Comparison of ENCODE assay signal across 8 cellular contexts in genomic region chr3:36907911-36908646, GRCh38. TPM values are rescaled to one million over a fixed set of nuclear protein-coding genes. Genes with fewer than 3 reads are reported as not detected.
A peak's percentile ranks its signal among the peaks of the same experiment; 100 is the strongest.
DNase-seq lines count a peak whose midpoint lies in the region; ATAC-seq and TF ChIP-seq lines count a peak whose summit lies in the region.

No MANE protein-coding gene starts in this region.

- peaks cover 61% of the 10 kb centered on the region for H3K4me1 Mint-ChIP-seq in activated CD8-positive, alpha-beta memory T cell treated with anti-CD3 and anti-CD28 coated beads, Interleukin-2, amount 10 ng/mL, durations not matched to agents 7 days and 5 days
- H3K4me1 Mint-ChIP-seq in endothelial cell (ENCODE audit: unreplicated experiment), result peaks cover 26% of the 10 kb centered on the region
- peaks cover 59 to 61% of the 10 kb centered on the region in 2 donors for H3K4me1 Mint-ChIP-seq in natural killer cell

- peak overlapping the region; percentile 72 for H3K27ac ChIP-seq in temporal lobe (ENCODE audit: low read depth, low read length)

- H3K27me3 Mint-ChIP-seq in activated CD8-positive, alpha-beta memory T cell treated with anti-CD3 and anti-CD28 coated beads, Interleukin-2, amount 10 ng/mL, durations not matched to agents 7 days and 5 days, result no peaks in the 10 kb centered on the region
- H3K27me3 Mint-ChIP-seq in endothelial cell (ENCODE audit: unreplicated experiment), result peaks cover 3% of the 10 kb centered on the region
- no peaks in the 10 kb centered on the region for H3K27me3 Mint-ChIP-seq in natural killer cell (ENCODE audit: low read depth in 2 of 2)

- TF ChIP-seq CTCF in endothelial cell (IDR thresholded peaks at IDR 0.05; ENCODE audit: unreplicated experiment) (no peak), natural killer cell (IDR thresholded peaks at IDR 0.05) (no peak)

- peak overlapping the region; percentile 94 for H3K27ac Mint-ChIP-seq in activated CD8-positive, alpha-beta memory T cell treated with anti-CD3 and anti-CD28 coated beads, Interleukin-2, amount 10 ng/mL, durations not matched to agents 7 days and 5 days
- peak overlapping the region; percentile 76 for H3K27ac Mint-ChIP-seq in endothelial cell (ENCODE audit: unreplicated experiment)
- peak overlapping the region; percentile 94 to 97 for H3K27ac Mint-ChIP-seq in natural killer cell

- DNase-seq in 8988T, result peak; percentile 58
- DNase-seq in NCI-H2227 treated with DMSO at 0.1 percent for 48 hours (lab: John Stamatoyannopoulos, UW), result peak; percentile 6
- peak; percentile 88 for DNase-seq in activated CD8-positive, alpha-beta memory T cell treated with anti-CD3 and anti-CD28 coated beads, Interleukin-2, amount 10 ng/mL, durations not matched to agents 7 days and 5 days
- peak; percentile 7 for DNase-seq in endothelial cell (ENCODE audit: low spot score)
- DNase-seq in natural killer cell, result peak; percentile 60

- H3K9me3 Mint-ChIP-seq in activated CD8-positive, alpha-beta memory T cell treated with anti-CD3 and anti-CD28 coated beads, Interleukin-2, amount 10 ng/mL, durations not matched to agents 7 days and 5 days (ENCODE audit: low read depth), result no peaks in the 10 kb centered on the region
- H3K9me3 Mint-ChIP-seq in endothelial cell (ENCODE audit: unreplicated experiment), result no peaks in the 10 kb centered on the region
- H3K9me3 Mint-ChIP-seq in natural killer cell, result no peaks in the 10 kb centered on the region

- peak overlapping the region; percentile 87 for H3K4me3 Mint-ChIP-seq in activated CD8-positive, alpha-beta memory T cell treated with anti-CD3 and anti-CD28 coated beads, Interleukin-2, amount 10 ng/mL, durations not matched to agents 7 days and 5 days
- H3K4me3 Mint-ChIP-seq in endothelial cell (ENCODE audit: unreplicated experiment) (peak overlapping the region; percentile 20), natural killer cell (peak overlapping the region; percentile 98)

- H3K36me3 Mint-ChIP-seq in activated CD8-positive, alpha-beta memory T cell treated with anti-CD3 and anti-CD28 coated beads, Interleukin-2, amount 10 ng/mL, durations not matched to agents 7 days and 5 days, result peaks cover 18% of the 10 kb centered on the region
- H3K36me3 Mint-ChIP-seq in endothelial cell (ENCODE audit: low read depth, unreplicated experiment), result no peaks in the 10 kb centered on the region
- peaks cover 8% of the 10 kb centered on the region for H3K36me3 Mint-ChIP-seq in natural killer cell

- ATAC-seq in GM19463 (IDR thresholded peaks at IDR 0.05; ENCODE audit: unreplicated experiment), result peak; percentile 20
- ATAC-seq in activated CD8-positive, alpha-beta memory T cell treated with anti-CD3 and anti-CD28 coated beads, Interleukin-2, amount 10 ng/mL, durations not matched to agents 7 days and 5 days, result peak; percentile 69
- ATAC-seq in natural killer cell, result peak; percentile 67 to 77 (median 69)
- ATAC-seq in GM18858 (IDR thresholded peaks at IDR 0.05; ENCODE audit: unreplicated experiment), result no peak

- CTCF ChIA-PET in activated CD8-positive, alpha-beta memory T cell treated with anti-CD3 and anti-CD28 coated beads, Interleukin-2, amount 10 ng/mL, durations not matched to agents 7 days and 5 days (lab: Charles Lee), result interaction anchor here (0.8 to 7.8 kb wide), 9 partner anchors 10 to 85 kb away, joined by 3 to 65 read pairs (median 3); partner anchors contain the start of genes EPM2AIP1 and MLH1

- intact Hi-C loops in natural killer cell (cut with micrococcal nuclease), result loop anchor here (1.0 to 2.0 kb wide), 2 partner anchors 32 to 37 kb away; partner anchors contain the start of gene TRANK1

RNA-seq across cellular contexts. Expression of gene TRANK1, which starts 36.8 kb away (rescaled TPM):
- 10 to 100 TPM; 41.8 to 84.3 TPM for total RNA-seq in activated CD8-positive, alpha-beta memory T cell treated with anti-CD3 and anti-CD28 coated beads, Interleukin-2, amount 10 ng/mL, durations not matched to agents 7 days and 5 days
- total RNA-seq in endothelial cell (ENCODE audit: unreplicated experiment) (2.8 TPM), natural killer cell (100 to 1,000 TPM; 105 to 158 (median 139) TPM), temporal lobe (8.1 TPM)

Comparison
In these comparisons a context has a peak if more than half of its experiments do, and no peak if none do; other contexts are left out.
1. DNase-seq: peak in every context shown above with its lines; median percentile 88 in activated CD8-positive, alpha-beta memory T cell treated with anti-CD3 and anti-CD28 coated beads, Interleukin-2, amount 10 ng/mL, durations not matched to agents 7 days and 5 days; 60 in natural killer cell; 58 in 8988T; 7 in endothelial cell; 6 in NCI-H2227 treated with DMSO at 0.1 percent for 48 hours.
2. H3K4me3 Mint-ChIP-seq: peak in every context shown above with its lines; median percentile 98 in natural killer cell; 87 in activated CD8-positive, alpha-beta memory T cell treated with anti-CD3 and anti-CD28 coated beads, Interleukin-2, amount 10 ng/mL, durations not matched to agents 7 days and 5 days; 20 in endothelial cell.